In the genomic region with DNA sequence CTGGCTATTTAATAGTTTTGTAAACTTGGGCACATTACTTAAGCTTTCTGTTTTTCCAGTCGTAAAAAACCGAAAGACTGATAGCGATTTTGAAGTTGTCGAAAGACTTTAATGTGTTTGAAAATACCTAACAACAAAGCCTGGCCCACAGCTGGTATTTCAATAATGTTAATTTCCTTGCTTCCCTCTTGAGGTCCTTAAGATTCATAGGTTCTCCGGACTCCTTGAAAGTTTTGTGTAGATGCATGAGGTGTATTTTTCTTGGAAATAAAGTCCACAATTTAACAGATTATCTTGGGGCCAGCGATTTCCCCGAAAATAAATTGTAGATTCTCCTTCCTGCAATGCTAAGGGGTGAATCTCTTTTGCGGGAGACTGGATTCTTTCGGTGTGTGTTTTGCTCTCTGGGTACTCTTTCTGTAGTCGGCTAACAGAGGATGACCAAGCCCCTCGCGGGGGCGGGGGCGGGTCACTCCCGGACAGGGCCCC, we compare ENCODE assay signal across 8 cellular contexts. TPM values are rescaled to one million over a fixed set of nuclear protein-coding genes. Genes with fewer than 3 reads are reported as not detected.
DNase-seq lines count a peak whose midpoint lies in the region; ATAC-seq and TF ChIP-seq lines count a peak whose summit lies in the region.

No MANE protein-coding gene starts in this region.

- ATAC-seq in heart left ventricle, result no peak
- no peak for ATAC-seq in Right ventricle myocardium superior (ENCODE audit: poor library complexity)

- H3K9me3 Mint-ChIP-seq in MCF 10A (ENCODE audit: unreplicated experiment), result no peaks in the 10 kb centered on the region

- DNase-seq in heart left ventricle (no peak), Right ventricle myocardium superior (no peak), MCF 10A (ENCODE audit: unreplicated experiment) (no peak), vagina (ENCODE audit: extremely low spot score in 2 of 2) (no peak), epidermal melanocyte (ENCODE audit: insufficient read length, low spot score) (no peak), GM19238 (ENCODE audit: insufficient read length, low spot score) (no peak)
- DNase-seq in activated CD8-positive, alpha-beta memory T cell treated with anti-CD3 and anti-CD28 coated beads for 24 hours, result no peak

- TF ChIP-seq POLR2A in heart left ventricle (IDR thresholded peaks at IDR 0.05), result no peak
- TF ChIP-seq POLR2A in vagina (IDR thresholded peaks at IDR 0.05), result no peak

- 5 to 7% (median 6%) methylated on average over 13 to 15 of the region's 15 CpGs for WGBS in heart left ventricle, 4 donors
- 0% methylated on average over 2 of the region's 15 CpGs; no CpG with 5 or more reads in 1 of the 2 experiments for WGBS in mesodermal cell (ENCODE audit: insufficient coverage in 2 of 2), 2 experiments

- H3K4me3 ChIP-seq in heart left ventricle (peak overlapping the region; percentile 16 to 100 (median 89)), mesodermal cell (ENCODE audit: extremely low read depth, insufficient read depth, low read length, poor library complexity, severe bottlenecking) (peak overlapping the region; percentile 94), vagina (peak overlapping the region; percentile 85 to 88)

- no peaks in the 10 kb centered on the region for H3K27me3 Mint-ChIP-seq in MCF 10A (ENCODE audit: insufficient read depth, unreplicated experiment)

- H3K4me1 ChIP-seq in heart left ventricle (peaks cover 5 to 42% (median 38%) of the 10 kb centered on the region in 12 donors), mesodermal cell (ENCODE audit: control insufficient read depth, insufficient read depth, low read length, poor library complexity, severe bottlenecking) (peaks cover 3% of the 10 kb centered on the region), vagina (peaks cover 41% of the 10 kb centered on the region)

- CTCF ChIA-PET in MCF 10A (lab: Yijun Ruan, JAX), result interaction anchor here (0.6 to 2.8 kb wide), 23 partner anchors 8 to 367 kb away, joined by 3 to 17 read pairs (median 4); partner anchors contain the start of gene GMEB1

- H3K27ac ChIP-seq in heart left ventricle (peak overlapping the region; percentile 40 to 98 (median 95)), mesodermal cell (ENCODE audit: low read depth, low read length, severe bottlenecking) (peak overlapping the region; percentile 94), vagina (peak overlapping the region; percentile 85)

- no peaks in the 10 kb centered on the region for H3K27me3 ChIP-seq in heart left ventricle
- no peaks in the 10 kb centered on the region for H3K27me3 ChIP-seq in vagina

- H3K4me3 Mint-ChIP-seq in MCF 10A (ENCODE audit: unreplicated experiment), result peak overlapping the region; percentile 96

- peaks cover 40% of the 10 kb centered on the region for H3K36me3 Mint-ChIP-seq in MCF 10A (ENCODE audit: insufficient read depth, unreplicated experiment)

- TF ChIP-seq CTCF in heart left ventricle (IDR thresholded peaks at IDR 0.05), result no peak
- TF ChIP-seq CTCF in MCF 10A (IDR thresholded peaks at IDR 0.05; ENCODE audit: unreplicated experiment), result no peak
- TF ChIP-seq CTCF in vagina (IDR thresholded peaks at IDR 0.05), result no peak

- H3K36me3 ChIP-seq in heart left ventricle (peaks cover 0 to 29% (median 28%) of the 10 kb centered on the region in 9 donors), mesodermal cell (ENCODE audit: control insufficient read depth, insufficient read depth, low read length) (peaks cover 29% of the 10 kb centered on the region), vagina (peaks cover 0 to 10% of the 10 kb centered on the region in 2 donors)

- POLR2A ChIA-PET in MCF 10A (lab: Yijun Ruan, JAX), result interaction anchor here (0.6 to 7.3 kb wide), 38 partner anchors 8 to 477 kb away, joined by 3 to 95 read pairs (median 5); partner anchors contain the start of genes EPB41, GMEB1, RCC1 and RNU11

- intact Hi-C loops in heart left ventricle (cut with DNase I) (loop anchor here (2.0 to 5.0 kb wide), 7 partner anchors 67 to 446 kb away; partner anchors contain the start of genes TAF12 (in 6 of the 10), GMEB1 (in 4 of the 10), RNU11 (in 4 of the 10) and SRSF4 (in 1 of the 10)), Right ventricle myocardium superior (cut with DNase I) (loop anchor here (5.0 kb wide), 1 partner anchor 94 kb away; the partner anchor contains the start of gene TAF12), MCF 10A (cut with micrococcal nuclease) (loop anchor here (1.0 kb wide), 1 partner anchor 88 kb away; the partner anchor contains the start of gene RNU11), vagina (cut with DNase I) (loop anchor here (10.0 kb wide), 1 partner anchor 91 kb away; the partner anchor contains the start of genes RNU11 and TAF12)

- TSS peak; percentile 77 for BruUV-seq in MCF 10A (replicated peaks; lab: Mats Ljungman, UMichigan)

- H3K27ac Mint-ChIP-seq in MCF 10A (ENCODE audit: low read depth, unreplicated experiment), result peak overlapping the region; percentile 98

- H3K4me1 Mint-ChIP-seq in MCF 10A (ENCODE audit: insufficient read depth, unreplicated experiment), result peaks cover 8% of the 10 kb centered on the region

- H3K9me3 ChIP-seq in heart left ventricle, result no peaks in the 10 kb centered on the region
- no peaks in the 10 kb centered on the region for H3K9me3 ChIP-seq in mesodermal cell (ENCODE audit: control insufficient read depth, low read length)
- no peaks in the 10 kb centered on the region for H3K9me3 ChIP-seq in vagina

RNA-seq across cellular contexts. Expression of gene YTHDF2, which starts 0.7 kb away (rescaled TPM):
- total RNA-seq in heart left ventricle (10 to 100 TPM; 31.3 to 56.3 (median 40.0) TPM), Right ventricle myocardium superior (31.3 TPM), MCF 10A (2022) (102 and 127 TPM in 2 replicates), vagina (61.9 TPM)
- 10 to 100 TPM; 20.7 to 30.4 TPM for polyA plus RNA-seq in heart left ventricle
- polyA plus RNA-seq in mesodermal cell (2013, experiment 1 of 2), result 66.3 TPM
- 67.9 TPM for polyA plus RNA-seq in mesodermal cell (2013, experiment 2 of 2)
